9 cellular contexts compared by ENCODE assay signal in genomic region chrX:128518508-128518907, GRCh38.
DNase-seq lines count a peak whose midpoint lies in the region; ATAC-seq and TF ChIP-seq lines count a peak whose summit lies in the region.
"Had no signal": no experiment of that assay in that cellular context is flagged by ENCODE, and none has a peak within 500 bp of the region (broad histone marks: within the 10 kb centered on the region; RNA-seq: fewer than 3 reads in every experiment).

No MANE protein-coding gene starts in this region.

- DNase-seq in SK-MEL-5 (ENCODE audit: low read depth, low spot score) (peak; percentile 21), kidney glomerular epithelial cell (lab: John Stamatoyannopoulos, UW) (peak; percentile 36), GM03348 (ENCODE audit: low spot score) (no peak), upper lobe of left lung (no peak), mesenteric fat pad (ENCODE audit: low spot score) (no peak)
- no peak for DNase-seq in stimulated activated CD4-positive, alpha-beta T cell treated with anti-CD3 and anti-CD28 coated beads, Interleukin-2, amount 100 ng/mL, for 48 hours
- DNase-seq: NCI-H187 treated with DMSO at 0.1 percent for 48 hours had no signal

- peak; percentile 50 for ATAC-seq in HG03378 (IDR thresholded peaks at IDR 0.05; ENCODE audit: unreplicated experiment)
- ATAC-seq in upper lobe of left lung (ENCODE audit: low FRiP score in 2 of 2), result no peak

- in situ Hi-C loops in SK-MEL-5 (cut with HindIII; ENCODE audit: low pct_unique_long_range_greater_than_20kb, low sequenced_read_pairs), result no loop called here

- H3K27ac ChIP-seq in upper lobe of left lung, result no peak overlapping the region

- TF ChIP-seq EP300 in upper lobe of left lung (IDR thresholded peaks at IDR 0.05), result no peak

- no peaks in the 10 kb centered on the region for H3K4me1 ChIP-seq in upper lobe of left lung

- H3K36me3 ChIP-seq in upper lobe of left lung, result no peaks in the 10 kb centered on the region

- TF ChIP-seq POLR2A in upper lobe of left lung (IDR thresholded peaks at IDR 0.05), result no peak

- H3K4me3 ChIP-seq in upper lobe of left lung, result no peak overlapping the region

- H3K9me3 ChIP-seq in upper lobe of left lung, result no peaks in the 10 kb centered on the region

- no peaks in the 10 kb centered on the region for H3K27me3 ChIP-seq in upper lobe of left lung

- WGBS in upper lobe of left lung, 2 donors, result 40 to 80% methylated on average over 1 to 3 of the region's 3 CpGs

- TF ChIP-seq CTCF in GM12874 (IDR thresholded peaks at IDR 0.05; ENCODE audit: insufficient read depth, low read depth, low read length) (0 out of 2 replicates have a peak, but pooled peaks have one; percentile 17), upper lobe of left lung (IDR thresholded peaks at IDR 0.05) (no peak)

Comparison
In these comparisons a context has a peak if more than half of its experiments do, and no peak if none do; other contexts are left out.
1. DNase-seq: peak in SK-MEL-5 (single experiment) and kidney glomerular epithelial cell (single experiment); none in GM03348 (single experiment), upper lobe of left lung (0 of 2), stimulated activated CD4-positive, alpha-beta T cell treated with anti-CD3 and anti-CD28 coated beads, Interleukin-2, amount 100 ng/mL, for 48 hours (0 of 2) and mesenteric fat pad (single experiment).